20 cellular contexts compared by ENCODE assay signal in the genomic region with DNA sequence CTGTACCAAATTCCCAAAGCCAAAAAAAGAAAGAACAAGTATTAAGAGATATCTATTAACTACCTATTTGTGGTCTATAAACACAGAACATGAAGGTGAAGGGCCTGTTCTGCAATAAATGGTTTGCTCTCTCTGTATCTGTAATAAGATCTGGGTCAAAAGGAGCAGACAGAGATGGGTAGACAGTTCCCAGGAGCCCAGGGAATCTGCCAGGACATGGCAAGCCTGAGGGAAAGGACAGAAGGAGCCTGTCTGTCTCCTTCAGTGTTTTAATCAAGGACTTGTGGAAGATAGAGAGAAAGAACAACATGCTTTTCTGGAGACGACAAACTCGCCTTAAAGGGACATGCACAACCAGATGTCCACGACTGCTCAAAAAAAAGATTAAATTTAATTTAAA.
"Had no signal": no experiment of that assay in that cellular context is flagged by ENCODE, and none has a peak within 500 bp of the region (broad histone marks: within the 10 kb centered on the region; RNA-seq: fewer than 3 reads in every experiment).

No MANE protein-coding gene starts in this region.

- H3K4me3 ChIP-seq: gastroesophageal sphincter, mucosa of descending colon, pancreas, thyroid gland, uterus had no signal

- H3K4me1 ChIP-seq: uterus had no signal

- H3K27me3 ChIP-seq: brain microvascular endothelial cell, gastroesophageal sphincter, pancreas, thyroid gland, uterus had no signal

- H3K4me3 Mint-ChIP-seq: activated CD4-positive, alpha-beta memory T cell treated with anti-CD3 and anti-CD28 coated beads, Interleukin-2, amount 10 ng/mL, durations not matched to agents 7 days and 5 days; activated naive CD8-positive, alpha-beta T cell treated with anti-CD3 and anti-CD28 coated beads for 36 hours; naive thymus-derived CD4-positive, alpha-beta T cell; stimulated activated naive CD8-positive, alpha-beta T cell treated with anti-CD3 and anti-CD28 coated beads, Interleukin-15, amount 100 ng/mL, for 72 hours; WTC11 had no signal

- H3K36me3 ChIP-seq: brain microvascular endothelial cell, gastroesophageal sphincter, pancreas, thyroid gland, uterus had no signal

- H3K36me3 Mint-ChIP-seq: WTC11 had no signal

- DNase-seq: activated CD4-positive, alpha-beta memory T cell treated with anti-CD3 and anti-CD28 coated beads, Interleukin-2, amount 10 ng/mL, durations not matched to agents 7 days and 5 days; activated CD4-positive, alpha-beta T cell treated with anti-CD3 and anti-CD28 coated beads for 4 hours; activated gamma-delta T cell treated with Interleukin-2 at 50 U/mL for 16 hours; activated naive CD8-positive, alpha-beta T cell treated with anti-CD3 and anti-CD28 coated beads for 36 hours; amygdala; brain microvascular endothelial cell; cerebellar nuclear complex; dermis blood vessel endothelial cell; mammary epithelial cell; mucosa of descending colon; naive thymus-derived CD4-positive, alpha-beta T cell; pancreas; stimulated activated naive CD8-positive, alpha-beta T cell treated with anti-CD3 and anti-CD28 coated beads, Interleukin-15, amount 100 ng/mL, for 72 hours; T-helper 2 cell; thyroid gland; uterus had no signal

- H3K9me3 Mint-ChIP-seq: activated CD4-positive, alpha-beta memory T cell treated with anti-CD3 and anti-CD28 coated beads, Interleukin-2, amount 10 ng/mL, durations not matched to agents 7 days and 5 days; activated naive CD8-positive, alpha-beta T cell treated with anti-CD3 and anti-CD28 coated beads for 36 hours; stimulated activated naive CD8-positive, alpha-beta T cell treated with anti-CD3 and anti-CD28 coated beads, Interleukin-15, amount 100 ng/mL, for 72 hours had no signal

- H3K27ac ChIP-seq: brain microvascular endothelial cell, pancreas, uterus had no signal

- ATAC-seq: gastroesophageal sphincter; left lobe of liver; mucosa of descending colon; naive thymus-derived CD4-positive, alpha-beta T cell; pancreas; sciatic nerve; stimulated activated naive CD8-positive, alpha-beta T cell treated with anti-CD3 and anti-CD28 coated beads, Interleukin-15, amount 100 ng/mL, for 72 hours; WTC11 had no signal

- H3K27me3 Mint-ChIP-seq: activated CD4-positive, alpha-beta memory T cell treated with anti-CD3 and anti-CD28 coated beads, Interleukin-2, amount 10 ng/mL, durations not matched to agents 7 days and 5 days; activated naive CD8-positive, alpha-beta T cell treated with anti-CD3 and anti-CD28 coated beads for 36 hours; naive thymus-derived CD4-positive, alpha-beta T cell; stimulated activated naive CD8-positive, alpha-beta T cell treated with anti-CD3 and anti-CD28 coated beads, Interleukin-15, amount 100 ng/mL, for 72 hours had no signal

- H3K27ac Mint-ChIP-seq: activated CD4-positive, alpha-beta memory T cell treated with anti-CD3 and anti-CD28 coated beads, Interleukin-2, amount 10 ng/mL, durations not matched to agents 7 days and 5 days; activated naive CD8-positive, alpha-beta T cell treated with anti-CD3 and anti-CD28 coated beads for 36 hours had no signal

- H3K9me3 ChIP-seq: gastroesophageal sphincter, mucosa of descending colon, pancreas, thyroid gland, uterus had no signal
